ENCODE assay signal across 15 cellular contexts in genomic region chr10:122446668-122447410, GRCh38.
DNase-seq lines count a peak whose midpoint lies in the region; ATAC-seq and TF ChIP-seq lines count a peak whose summit lies in the region.
"Had no signal": no experiment of that assay in that cellular context is flagged by ENCODE, and none has a peak within 500 bp of the region (broad histone marks: within the 10 kb centered on the region; RNA-seq: fewer than 3 reads in every experiment).

No MANE protein-coding gene starts in this region.

- in situ Hi-C loops in ACHN (cut with HindIII; ENCODE audit: low pct_ligation_motif_present, low pct_unique_long_range_greater_than_20kb, low sequenced_read_pairs), result loop anchor here (25.0 kb wide), 1 partner anchor 160 kb away; no protein-coding TSS in a partner anchor
- in situ Hi-C loops in astrocyte of the spinal cord (cut with HindIII; ENCODE audit: low sequenced_read_pairs), result no loop called here

- H3K4me3 ChIP-seq in astrocyte of the spinal cord (ENCODE audit: low read depth, low read length), result no peak overlapping the region

- no peak for TF ChIP-seq CTCF in astrocyte of the spinal cord (IDR thresholded peaks at IDR 0.05; ENCODE audit: low read depth, low read length)

- ATAC-seq in HG03432 (IDR thresholded peaks at IDR 0.05; ENCODE audit: unreplicated experiment) (no peak), GM18867 (IDR thresholded peaks at IDR 0.05; ENCODE audit: unreplicated experiment) (no peak)
- ATAC-seq: T-cell had no signal

- DNase-seq in ACHN (peak; percentile 53), HuH-7 (ENCODE audit: low spot score) (peak; percentile 56), astrocyte of the spinal cord (ENCODE audit: low read depth, low spot score) (peak; percentile 20), iPS-NIHi7 (ENCODE audit: extremely low spot score) (peak; percentile 46), OCI-M2 (lab: John Stamatoyannopoulos, UW; ENCODE audit: unreplicated experiment) (no peak)
- DNase-seq in activated naive CD4-positive, alpha-beta T cell treated with anti-CD3 and anti-CD28 coated beads, Interleukin-2, amount 50 U/mL, for 16 hours, result no peak
- DNase-seq: activated naive CD8-positive, alpha-beta T cell treated with anti-CD3 and anti-CD28 coated beads for 36 hours; foreskin melanocyte; NCI-H1092; NCI-H774; stimulated activated CD4-positive, alpha-beta T cell treated with anti-CD3 and anti-CD28 coated beads, Interleukin-2, amount 100 ng/mL, for 24 hours; stimulated activated naive B cell treated with anti-CD40 and anti-IgM and Interleukin-4, amounts not matched to agents 10 μg/mL and 1 μg/mL and 100 μg/mL, for 72 hours; T-cell had no signal

Comparison
In these comparisons a context has a peak if more than half of its experiments do, and no peak if none do; other contexts are left out.
1. DNase-seq: peak in ACHN (single experiment), HuH-7 (single experiment), astrocyte of the spinal cord (single experiment) and iPS-NIHi7 (single experiment); none in OCI-M2 (single experiment) and activated naive CD4-positive, alpha-beta T cell treated with anti-CD3 and anti-CD28 coated beads, Interleukin-2, amount 50 U/mL, for 16 hours (single experiment).